ENCODE assay signal across 25 cellular contexts in genomic region chr3:122084795-122085194, GRCh38. TPM values are rescaled to one million over a fixed set of nuclear protein-coding genes. Genes with fewer than 3 reads are reported as not detected.
"Had no signal": no experiment of that assay in that cellular context is flagged by ENCODE, and none has a peak within 500 bp of the region (broad histone marks: within the 10 kb centered on the region; RNA-seq: fewer than 3 reads in every experiment).

No MANE protein-coding gene starts in this region.

- H3K9me3 ChIP-seq: colonic mucosa, esophagus squamous epithelium, lower lobe of right lung, psoas muscle, sigmoid colon, thoracic aorta, tibial nerve, upper lobe of left lung had no signal

- H3K27ac ChIP-seq: colonic mucosa, esophagus squamous epithelium, lower lobe of right lung, psoas muscle, sigmoid colon, thoracic aorta, tibial nerve, upper lobe of left lung had no signal

- H3K27me3 Mint-ChIP-seq: stimulated activated naive B cell treated with anti-CD40 and anti-IgM and Interleukin-4, amounts not matched to agents 10 μg/mL and 1 μg/mL and 100 μg/mL, for 72 hours had no signal

- H3K4me1 Mint-ChIP-seq: nephron progenitor cell had no signal

- H3K4me3 ChIP-seq: colonic mucosa, esophagus squamous epithelium, lower lobe of right lung, psoas muscle, sigmoid colon, thoracic aorta, tibial nerve, upper lobe of left lung had no signal

- DNase-seq: colonic mucosa; dermis blood vessel endothelial cell; effector memory CD8-positive, alpha-beta T cell; erythroblast; esophagus squamous epithelium; foreskin melanocyte; left ventricle myocardium superior; lower lobe of right lung; naive thymus-derived CD8-positive, alpha-beta T cell; nephron progenitor cell; nucleus accumbens; posterior cingulate gyrus; psoas muscle; right cardiac atrium; sigmoid colon; stimulated activated CD4-positive, alpha-beta T cell treated with anti-CD3 and anti-CD28 coated beads, Interleukin-2, amount 100 ng/mL, for 24 hours; stimulated activated CD4-positive, alpha-beta T cell treated with anti-CD3 and anti-CD28 coated beads, Interleukin-4, amount 100 ng/mL, for 24 hours; stimulated activated naive B cell treated with anti-CD40 and anti-IgM and Interleukin-4, amounts not matched to agents 10 μg/mL and 1 μg/mL and 100 μg/mL, for 72 hours; upper lobe of left lung had no signal

- ATAC-seq: effector memory CD8-positive, alpha-beta T cell; left ventricle myocardium superior; lower lobe of right lung; naive thymus-derived CD8-positive, alpha-beta T cell; psoas muscle; right cardiac atrium had no signal

- H3K9me3 Mint-ChIP-seq: effector memory CD8-positive, alpha-beta T cell; naive thymus-derived CD8-positive, alpha-beta T cell; nephron progenitor cell; stimulated activated naive B cell treated with anti-CD40 and anti-IgM and Interleukin-4, amounts not matched to agents 10 μg/mL and 1 μg/mL and 100 μg/mL, for 72 hours; stimulated activated naive CD8-positive, alpha-beta T cell treated with anti-CD3 and anti-CD28 coated beads, Interleukin-15, Interleukin-2, amounts not matched to agents 100 ng/mL and 50 ng/mL, for 24 hours had no signal

- H3K4me1 ChIP-seq: colonic mucosa, lower lobe of right lung, psoas muscle, sigmoid colon, tibial nerve, upper lobe of left lung had no signal

- H3K36me3 ChIP-seq: colonic mucosa, esophagus squamous epithelium, lower lobe of right lung, sigmoid colon, thoracic aorta, tibial nerve, upper lobe of left lung had no signal

- H3K27ac Mint-ChIP-seq: effector memory CD8-positive, alpha-beta T cell; naive thymus-derived CD8-positive, alpha-beta T cell; nephron progenitor cell; stimulated activated naive CD8-positive, alpha-beta T cell treated with anti-CD3 and anti-CD28 coated beads, Interleukin-15, Interleukin-2, amounts not matched to agents 100 ng/mL and 50 ng/mL, for 24 hours had no signal

- H3K4me3 Mint-ChIP-seq: effector memory CD8-positive, alpha-beta T cell; naive thymus-derived CD8-positive, alpha-beta T cell; nephron progenitor cell; stimulated activated naive CD8-positive, alpha-beta T cell treated with anti-CD3 and anti-CD28 coated beads, Interleukin-15, Interleukin-2, amounts not matched to agents 100 ng/mL and 50 ng/mL, for 24 hours had no signal

- H3K27me3 ChIP-seq: colonic mucosa, esophagus squamous epithelium, sigmoid colon, tibial nerve, upper lobe of left lung had no signal

- H3K36me3 Mint-ChIP-seq: naive thymus-derived CD8-positive, alpha-beta T cell had no signal

RNA-seq across cellular contexts. Expression of gene CD86, which starts 29.6 kb away (rescaled TPM):
- total RNA-seq: dermis blood vessel endothelial cell, myocyte, osteocyte, renal cortical epithelial cell had no signal
